Comparison of ENCODE assay signal across 14 cellular contexts in the genomic region with DNA sequence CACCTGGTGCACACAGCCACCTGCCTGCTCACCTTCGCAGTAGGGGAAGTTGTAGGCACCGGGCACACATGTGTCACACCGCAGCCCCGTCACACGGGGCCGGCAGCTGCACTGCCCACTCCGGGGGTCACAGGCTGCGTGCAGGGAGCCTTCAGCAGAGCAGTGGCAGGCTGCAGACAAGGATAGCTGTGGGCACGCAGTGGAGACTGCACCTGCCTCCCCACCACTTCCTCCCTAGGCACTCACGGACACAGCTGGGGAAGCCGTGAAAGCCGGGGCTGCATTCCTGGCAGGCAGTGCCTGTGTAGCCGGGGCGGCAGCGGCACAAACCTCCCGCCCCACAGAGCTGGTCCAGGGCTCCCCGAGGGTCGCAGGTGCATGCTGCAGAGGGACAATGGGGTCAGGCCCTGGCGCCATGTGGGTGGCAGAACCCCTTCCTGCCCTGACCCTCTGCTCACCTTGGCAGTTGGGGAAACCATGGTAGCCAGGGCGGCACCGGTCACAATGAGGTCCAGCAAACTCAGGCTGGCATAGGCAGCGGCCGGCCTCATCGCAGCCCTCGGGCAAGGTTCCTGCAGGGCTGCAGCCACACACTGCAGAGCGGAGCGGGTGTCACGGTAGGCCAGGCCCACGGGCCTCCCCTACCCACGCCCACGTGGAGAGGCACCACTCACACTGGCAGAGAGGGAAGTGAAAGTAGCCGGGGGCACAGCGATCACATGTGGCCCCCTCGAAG. TPM values are rescaled to one million over a fixed set of nuclear protein-coding genes. Genes with fewer than 3 reads are reported as not detected.
DNase-seq lines count a peak whose midpoint lies in the region; ATAC-seq, FAIRE-seq and TF ChIP-seq lines count a peak whose summit lies in the region.
"Had no signal": no experiment of that assay in that cellular context is flagged by ENCODE, and none has a peak within 500 bp of the region (broad histone marks: within the 10 kb centered on the region; RNA-seq: fewer than 3 reads in every experiment).

No MANE protein-coding gene starts in this region.

- no peak for TF ChIP-seq POLR2A in H54 (IDR thresholded peaks at IDR 0.05; ENCODE audit: low read depth, low read length)

- no peaks in the 10 kb centered on the region for H3K79me2 ChIP-seq in DND-41 (ENCODE audit: insufficient read depth, low read length)
- peaks cover 11% of the 10 kb centered on the region for H3K79me2 ChIP-seq in MM.1S (ENCODE audit: low read length)

- H3K27ac ChIP-seq in DND-41 (ENCODE audit: low read length) (no peak overlapping the region), MM.1S (ENCODE audit: low read length) (peak overlapping the region; percentile 100)

- H3K27me3 ChIP-seq in DND-41 (ENCODE audit: insufficient read depth, low read length, poor library complexity): peaks cover 22% of the 10 kb centered on the region
- H3K27me3 ChIP-seq in MM.1S (replicated peaks; ENCODE audit: insufficient read depth, low read length): no peaks in the 10 kb centered on the region

- peaks cover 19% of the 10 kb centered on the region; the same call in 1 of the 2 replicates for H4K20me1 ChIP-seq in DND-41 (ENCODE audit: insufficient read depth, low read length)
- no peaks in the 10 kb centered on the region for H4K20me1 ChIP-seq in MM.1S (ENCODE audit: insufficient read depth, low read length)

- H3K4me2 ChIP-seq in DND-41 (ENCODE audit: insufficient read depth, low read length): no peak overlapping the region
- peak overlapping the region; percentile 66 for H3K4me2 ChIP-seq in MM.1S (ENCODE audit: low read depth, low read length)
- H3K4me2 ChIP-seq: smooth muscle cell had no signal

- DNase-seq in DND-41 (peak; percentile 53), MM.1S (peak; percentile 96), left colon (no peak), NCI-H1092 treated with DMSO at 0.1 percent for 48 hours (lab: John Stamatoyannopoulos, UW) (no peak), H54 (ENCODE audit: insufficient read length, low spot score) (no peak), NCI-H748 (lab: John Stamatoyannopoulos, UW; ENCODE audit: unreplicated experiment) (no peak)
- DNase-seq: cortex of kidney, foreskin fibroblast, NCI-H146, T-helper 9 cell had no signal

- no peak overlapping the region for H3K9ac ChIP-seq in DND-41 (ENCODE audit: low read depth, low read length)
- H3K9ac ChIP-seq in MM.1S (ENCODE audit: low read length): peak overlapping the region; percentile 96

- H3K4me3 ChIP-seq in DND-41 (ENCODE audit: low read depth in 1 of 2, low read length in 2 of 2) (no peak overlapping the region), MM.1S (ENCODE audit: low read length) (0 out of 2 replicates have a peak overlapping the region, but pooled peaks have one; percentile 15)
- H3K4me3 ChIP-seq: smooth muscle cell had no signal

- no peak for FAIRE-seq in H54 (lab: Jason Lieb, UNC)
- FAIRE-seq: keratinocyte had no signal

- ATAC-seq in DND-41 (ENCODE audit: insufficient read depth, low read depth): peak; percentile 85
- ATAC-seq in GM19351 (IDR thresholded peaks at IDR 0.05; ENCODE audit: unreplicated experiment): peak; percentile 41
- ATAC-seq in left colon: peak; percentile 20
- ATAC-seq in HG02973 (IDR thresholded peaks at IDR 0.05; ENCODE audit: unreplicated experiment): no peak

- intact Hi-C loops in left colon (cut with DNase I, micrococcal nuclease): no loop called here

- H3K4me1 ChIP-seq in DND-41 (ENCODE audit: insufficient read depth, low read length) (no peaks in the 10 kb centered on the region), MM.1S (ENCODE audit: low read length) (peaks cover 38% of the 10 kb centered on the region)

- no peak for TF ChIP-seq CTCF in DND-41 (IDR thresholded peaks at IDR 0.05; ENCODE audit: borderline replicate concordance, extremely low read depth, low read length, poor library complexity, severe bottlenecking)
- no peak for TF ChIP-seq CTCF in MM.1S (IDR thresholded peaks at IDR 0.05; ENCODE audit: low read length)

- H2AFZ ChIP-seq in DND-41 (ENCODE audit: low read depth, low read length): no peak overlapping the region
- no peak overlapping the region; the same call in 1 of the 2 replicates for H2AFZ ChIP-seq in MM.1S (ENCODE audit: low read length)

- H3K9me3 ChIP-seq in DND-41 (ENCODE audit: insufficient read depth, low read length, severe bottlenecking) (no peaks in the 10 kb centered on the region), MM.1S (replicated peaks; ENCODE audit: insufficient read depth, low read length) (no peaks in the 10 kb centered on the region)

- no peaks in the 10 kb centered on the region for H3K36me3 ChIP-seq in DND-41 (ENCODE audit: insufficient read depth, low read length)
- H3K36me3 ChIP-seq in MM.1S (replicated peaks; ENCODE audit: insufficient read depth, low read length): no peaks in the 10 kb centered on the region

- H3K9me2 ChIP-seq in MM.1S (replicated peaks; ENCODE audit: insufficient read depth, low read length): no peaks in the 10 kb centered on the region

- peaks cover 48% of the 10 kb centered on the region for H3F3A ChIP-seq in MM.1S (ENCODE audit: insufficient read depth, low read length)

RNA-seq across cellular contexts. Expression of a gene that starts 29.4 kb away (rescaled TPM):
- 10 to 100 TPM; 18.2 to 45.8 TPM for total RNA-seq in left colon

RNA-seq across cellular contexts. Expression of a gene that starts 34.9 kb away (rescaled TPM):
- total RNA-seq in left colon: 10 to 100 TPM; 67.2 to 73.1 TPM

RNA-seq across cellular contexts. Expression of a gene that starts 49.2 kb away (rescaled TPM):
- total RNA-seq in left colon: 1,000 to 10,000 TPM; 1,150 to 1,291 TPM

Comparison
In these comparisons a context has a peak if more than half of its experiments do, and no peak if none do; other contexts are left out.
1. DNase-seq: peak in DND-41 (single experiment) and MM.1S (single experiment); none in left colon (0 of 2), NCI-H1092 treated with DMSO at 0.1 percent for 48 hours (single experiment), H54 (single experiment) and NCI-H748 (single experiment).